In the genomic region with DNA sequence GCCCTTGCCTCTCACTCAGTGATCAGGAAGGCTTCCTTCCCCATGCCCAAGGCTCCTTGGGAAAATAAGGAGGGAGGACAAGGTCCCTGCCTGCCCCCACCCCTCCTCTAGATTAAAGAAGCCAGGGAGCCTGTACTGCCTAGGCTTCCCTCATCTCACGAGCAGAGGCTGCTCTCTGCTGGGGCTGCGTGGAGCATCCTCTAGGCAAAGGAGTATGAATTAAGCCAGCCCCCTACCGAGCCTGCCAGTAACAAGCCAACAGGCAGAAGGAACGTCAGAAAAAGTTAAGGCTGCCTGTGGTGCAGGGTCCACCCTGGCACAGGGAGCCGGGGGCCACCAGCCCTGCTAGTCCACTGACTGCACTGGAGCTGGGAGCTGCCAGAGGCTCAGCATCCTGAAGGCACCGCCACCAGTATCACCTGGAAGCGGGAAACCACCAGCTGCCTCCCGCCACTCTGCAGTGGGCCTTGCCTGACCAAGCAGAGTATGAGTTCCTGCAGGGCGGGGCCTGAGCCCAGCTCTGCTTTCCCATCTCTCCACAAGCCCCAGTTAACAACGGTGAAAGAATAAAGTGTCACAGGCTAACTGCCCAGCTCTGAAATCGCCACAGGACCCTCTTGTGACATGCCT, we compare ENCODE assay signal across 11 cellular contexts. TPM values are rescaled to one million over a fixed set of nuclear protein-coding genes. Genes with fewer than 3 reads are reported as not detected.
DNase-seq lines count a peak whose midpoint lies in the region; ATAC-seq and TF ChIP-seq lines count a peak whose summit lies in the region.
"Had no signal": no experiment of that assay in that cellular context is flagged by ENCODE, and none has a peak within 500 bp of the region (broad histone marks: within the 10 kb centered on the region; RNA-seq: fewer than 3 reads in every experiment).

No MANE protein-coding gene starts in this region.

- TF ChIP-seq POLR2A in prostate gland (IDR thresholded peaks at IDR 0.05) (no peak), tibial nerve (IDR thresholded peaks at IDR 0.05) (no peak)

- DNase-seq in COLO668 (lab: John Stamatoyannopoulos, UW; ENCODE audit: unreplicated experiment) (peak; percentile 17), NCI-H1694 (lab: John Stamatoyannopoulos, UW) (peak; percentile 82), dorsolateral prefrontal cortex (peak in 5 of 10 donors; percentile 37 to 83 (median 67)), prostate gland (ENCODE audit: low spot score) (no peak), NCI-H345 (lab: John Stamatoyannopoulos, UW) (no peak), tibial nerve (ENCODE audit: low spot score in 2 of 2) (no peak), DMS153 (lab: John Stamatoyannopoulos, UW) (no peak)
- DNase-seq: hippocampal formation, NCI-H1436 treated with DMSO at 0.1 percent for 48 hours had no signal

- H3K36me3 ChIP-seq in prostate gland (peaks cover 3 to 6% of the 10 kb centered on the region in 2 donors), tibial nerve (peaks cover 0 to 25% (median 0%) of the 10 kb centered on the region in 3 donors)

- TF ChIP-seq EP300 in tibial nerve (IDR thresholded peaks at IDR 0.05) = no peak

- H3K4me3 ChIP-seq in dorsolateral prefrontal cortex = peak overlapping the region in 12 of 59 donors; percentile 0 to 39 (median 14)
- no peak overlapping the region for H3K4me3 ChIP-seq in prostate gland
- no peak overlapping the region for H3K4me3 ChIP-seq in tibial nerve

- H3K27ac ChIP-seq in dorsolateral prefrontal cortex (peak overlapping the region in 56 of 59 donors; percentile 13 to 99 (median 78)), prostate gland (peak overlapping the region; percentile 97 to 98), tibial nerve (peak overlapping the region in 2 of 4 donors; percentile 31 to 46)

- intact Hi-C loops in dorsolateral prefrontal cortex (cut with DNase I) (no loop called here), prostate gland (cut with DNase I) (no loop called here)

- peak in 43 of 56 donors; percentile 7 to 51 (median 33) for TF ChIP-seq CTCF in dorsolateral prefrontal cortex (IDR thresholded peaks at IDR 0.05 in 54 of 56, conservative IDR thresholded peaks at IDR 0.05 in 2 of 56; ENCODE audit: low read depth in 1 of 56, partially characterized antibody in 56 of 56)
- no peak for TF ChIP-seq CTCF in prostate gland (IDR thresholded peaks at IDR 0.05)
- TF ChIP-seq CTCF in tibial nerve (IDR thresholded peaks at IDR 0.05) = no peak

- H3K9me3 ChIP-seq in prostate gland (no peaks in the 10 kb centered on the region), tibial nerve (no peaks in the 10 kb centered on the region)

- peaks cover 60% of the 10 kb centered on the region for H3K4me1 ChIP-seq in prostate gland (replicated peaks)
- peaks cover 0 to 72% (median 53%) of the 10 kb centered on the region in 4 donors for H3K4me1 ChIP-seq in tibial nerve

- no peak for ATAC-seq in HG02642 (IDR thresholded peaks at IDR 0.05; ENCODE audit: poor library complexity, unreplicated experiment)
- ATAC-seq: stimulated activated memory B cell treated with anti-CD40 and anti-IgM and Interleukin-4, amounts not matched to agents 10 μg/mL and 1 μg/mL and 100 μg/mL, for 72 hours had no signal

- H3K27me3 ChIP-seq in dorsolateral prefrontal cortex = no peaks in the 10 kb centered on the region
- no peaks in the 10 kb centered on the region for H3K27me3 ChIP-seq in prostate gland (replicated peaks; ENCODE audit: insufficient read depth)
- no peaks in the 10 kb centered on the region for H3K27me3 ChIP-seq in tibial nerve

- 57% methylated on average over 11 of the region's 11 CpGs for WGBS in prostate gland
- WGBS in tibial nerve, 2 donors = 51 to 67% methylated on average over 2 to 11 of the region's 11 CpGs

RNA-seq across cellular contexts. Expression of a gene that starts 6.8 kb away (rescaled TPM):
- 100 to 1,000 TPM; 102 to 294 (median 206) TPM for total RNA-seq in dorsolateral prefrontal cortex
- total RNA-seq in prostate gland = 100 to 1,000 TPM; 263 to 422 TPM
- total RNA-seq in tibial nerve = 100 to 1,000 TPM; 130 to 152 (median 138) TPM

RNA-seq across cellular contexts. Expression of a gene that starts 24.0 kb away (rescaled TPM):
- 10 to 100 TPM in 119 of 120 experiments, 1 to 10 TPM in 1; 9.5 to 40.3 (median 18.4) TPM for total RNA-seq in dorsolateral prefrontal cortex
- total RNA-seq in prostate gland = 1 to 10 TPM; 8.8 to 9.0 TPM
- 10 to 100 TPM in 1 of 4 donors, 1 to 10 TPM in 3; 3.1 to 10.8 (median 8.2) TPM for total RNA-seq in tibial nerve

RNA-seq across cellular contexts. Expression of a gene that starts 36.3 kb away (rescaled TPM):
- total RNA-seq in dorsolateral prefrontal cortex (100 to 1,000 TPM in 69 of 120 experiments, 10 to 100 TPM in 51; 22.2 to 179 (median 105) TPM), prostate gland (1 to 10 TPM; 1.3 to 7.7 TPM), tibial nerve (not detected)

Comparison
In these comparisons a context has a peak if more than half of its experiments do, and no peak if none do; other contexts are left out.
1. DNase-seq: peak in COLO668 (single experiment) and NCI-H1694 (single experiment); none in prostate gland (single experiment), NCI-H345 (single experiment), tibial nerve (0 of 2) and DMS153 (single experiment).
2. CTCF ChIP-seq: peak in dorsolateral prefrontal cortex (43 of 56); none in prostate gland (0 of 4) and tibial nerve (0 of 5).